ENCODE assay signal across 11 cellular contexts in genomic region chr6:11315743-11316437, GRCh38.
DNase-seq lines count a peak whose midpoint lies in the region; ATAC-seq and TF ChIP-seq lines count a peak whose summit lies in the region.
"Had no signal": no experiment of that assay in that cellular context is flagged by ENCODE, and none has a peak within 500 bp of the region (broad histone marks: within the 10 kb centered on the region; RNA-seq: fewer than 3 reads in every experiment).

No MANE protein-coding gene starts in this region.

- H3K9me3 ChIP-seq in heart right ventricle (no peaks in the 10 kb centered on the region), lower lobe of right lung (no peaks in the 10 kb centered on the region)
- H3K9me3 ChIP-seq: BLaER1, tibial nerve had no signal

- WGBS in heart right ventricle, 2 donors, result 54 to 59% methylated on average over 5 of the region's 5 CpGs

- peak overlapping the region; percentile 69 for H3K27ac Mint-ChIP-seq in MCF 10A (ENCODE audit: low read depth, unreplicated experiment)

- H3K4me3 ChIP-seq in heart right ventricle (no peak overlapping the region), lower lobe of right lung (no peak overlapping the region)
- H3K4me3 ChIP-seq: BLaER1, tibial nerve had no signal

- H3K27ac ChIP-seq in heart right ventricle (peak overlapping the region in 5 of 10 donors; percentile 23 to 59 (median 46)), lower lobe of right lung (peak overlapping the region; percentile 18)
- H3K27ac ChIP-seq: BLaER1 had no signal

- H3K4me3 Mint-ChIP-seq in MCF 10A (ENCODE audit: unreplicated experiment), result no peak overlapping the region

- CTCF ChIA-PET in MCF 10A (lab: Yijun Ruan, JAX), result interaction anchor here (1.0 kb wide), 1 partner anchor 171 kb away, joined by 5 read pairs; no protein-coding TSS in a partner anchor

- H3K27me3 Mint-ChIP-seq in MCF 10A (ENCODE audit: insufficient read depth, unreplicated experiment), result no peaks in the 10 kb centered on the region

- intact Hi-C loops in heart right ventricle (cut with DNase I), result loop anchor here in 5 of 10 donors (5.0 to 10.0 kb wide), 4 partner anchors 36 to 84 kb away; partner anchors contain the start of gene NEDD9 (in 1 of the 5)
- intact Hi-C loops in Right ventricle myocardium inferior (cut with DNase I), result no loop called here
- intact Hi-C loops in MCF 10A (cut with micrococcal nuclease), result loop anchor here (1.0 kb wide), 1 partner anchor 176 kb away; no protein-coding TSS in a partner anchor
- intact Hi-C loops in lower lobe of right lung (cut with DNase I), result no loop called here

- peaks cover 11% of the 10 kb centered on the region for H3K9me3 Mint-ChIP-seq in MCF 10A (ENCODE audit: unreplicated experiment)

- no TSS peak for BruUV-seq in MCF 10A (replicated peaks; lab: Mats Ljungman, UMichigan)

- peaks cover 27% of the 10 kb centered on the region for H3K4me1 Mint-ChIP-seq in MCF 10A (ENCODE audit: insufficient read depth, unreplicated experiment)

- DNase-seq in heart right ventricle, result peak in 1 of 2 donors; percentile 13
- no peak for DNase-seq in Right ventricle myocardium inferior (ENCODE audit: missing footprints)
- peak; percentile 61 for DNase-seq in MCF 10A (ENCODE audit: unreplicated experiment)
- no peak for DNase-seq in lower lobe of right lung
- no peak for DNase-seq in epidermal melanocyte (ENCODE audit: insufficient read length, low spot score)
- no peak for DNase-seq in activated CD4-positive, alpha-beta T cell treated with anti-CD3 and anti-CD28 coated beads, Interleukin-2, amount 50 U/mL, for 48 hours
- DNase-seq: stimulated activated CD4-positive, alpha-beta T cell treated with anti-CD3 and anti-CD28 coated beads, Interleukin-15, amount 100 ng/mL, for 24 hours had no signal

- H3K4me1 ChIP-seq in heart right ventricle (peaks cover 0 to 30% (median 17%) of the 10 kb centered on the region in 9 donors), lower lobe of right lung (peaks cover 21% of the 10 kb centered on the region)

- no peaks in the 10 kb centered on the region for H3K27me3 ChIP-seq in heart right ventricle
- no peaks in the 10 kb centered on the region for H3K27me3 ChIP-seq in lower lobe of right lung (ENCODE audit: low read depth)
- H3K27me3 ChIP-seq: BLaER1, tibial nerve had no signal

- H3K36me3 Mint-ChIP-seq in MCF 10A (ENCODE audit: insufficient read depth, unreplicated experiment), result peaks cover 5% of the 10 kb centered on the region

- ATAC-seq in heart right ventricle (peak in 6 of 8 donors; percentile 55 to 86 (median 68)), Right ventricle myocardium inferior (no peak), lower lobe of right lung (peak in 1 of 2 donors; percentile 36), GM19397 (IDR thresholded peaks at IDR 0.05; ENCODE audit: unreplicated experiment) (no peak), GM21390 (IDR thresholded peaks at IDR 0.05; ENCODE audit: unreplicated experiment) (no peak)

- no peaks in the 10 kb centered on the region for H3K36me3 ChIP-seq in heart right ventricle
- H3K36me3 ChIP-seq in lower lobe of right lung, result no peaks in the 10 kb centered on the region
- H3K36me3 ChIP-seq: tibial nerve had no signal

- POLR2A ChIA-PET in MCF 10A (lab: Yijun Ruan, JAX), result interaction anchor here (0.8 to 1.1 kb wide), 2 partner anchors 62 to 103 kb away, joined by 3 read pairs; no protein-coding TSS in a partner anchor

- TF ChIP-seq CTCF in heart right ventricle (IDR thresholded peaks at IDR 0.05) (no peak), MCF 10A (IDR thresholded peaks at IDR 0.05; ENCODE audit: unreplicated experiment) (no peak), lower lobe of right lung (IDR thresholded peaks at IDR 0.05) (no peak)

Comparison
In these comparisons a context has a peak if more than half of its experiments do, and no peak if none do; other contexts are left out.
1. ATAC-seq: peak in heart right ventricle (6 of 8); none in Right ventricle myocardium inferior (single experiment), GM19397 (single experiment) and GM21390 (single experiment).